In genomic region chr16:67394271-67395104, GRCh38 we compare ENCODE assay signal across 11 cellular contexts. TPM values are rescaled to one million over a fixed set of nuclear protein-coding genes. Genes with fewer than 3 reads are reported as not detected.
DNase-seq lines count a peak whose midpoint lies in the region; ATAC-seq, FAIRE-seq and TF ChIP-seq lines count a peak whose summit lies in the region.
"Had no signal": no experiment of that assay in that cellular context is flagged by ENCODE, and none has a peak within 500 bp of the region (broad histone marks: within the 10 kb centered on the region; RNA-seq: fewer than 3 reads in every experiment).

No MANE protein-coding gene starts in this region.

- in situ Hi-C loops in transverse colon (cut with MboI; ENCODE audit: low pct_ligation_motif_present in 1 of 4, low pct_unique_long_range_greater_than_20kb in 1 of 4, low sequenced_read_pairs in 3 of 4), result loop anchor here in 2 of 4 donors (25.0 kb wide), 2 partner anchors 107 to 432 kb away; partner anchors contain the start of genes CES3 (in 1 of the 2) and PLEKHG4 (in 1 of the 2)
- in situ Hi-C loops in G401 (cut with HindIII; ENCODE audit: low sequenced_read_pairs), result no loop called here

- peaks cover 26% of the 10 kb centered on the region for H3K27me3 Mint-ChIP-seq in activated CD4-positive, alpha-beta memory T cell treated with anti-CD3 and anti-CD28 coated beads for 36 hours
- peaks cover 43% of the 10 kb centered on the region for H3K27me3 Mint-ChIP-seq in activated CD4-positive, alpha-beta memory T cell treated with anti-CD3 and anti-CD28 coated beads, Interleukin-2, amount 10 ng/mL, durations not matched to agents 7 days and 5 days
- peaks cover 31% of the 10 kb centered on the region for H3K27me3 Mint-ChIP-seq in central memory CD8-positive, alpha-beta T cell

- no peak for TF ChIP-seq POLR2A in transverse colon (IDR thresholded peaks at IDR 0.05)

- H4K8ac ChIP-seq in mesenchymal stem cell (ENCODE audit: low read length), result peak overlapping the region; percentile 58

- H2BK15ac ChIP-seq in mesenchymal stem cell (ENCODE audit: low read depth, poor library complexity, severe bottlenecking), result peak overlapping the region; percentile 30

- no peak overlapping the region for H3K23ac ChIP-seq in mesenchymal stem cell (ENCODE audit: low read length in 2 of 2)

- no peak overlapping the region for H3K4ac ChIP-seq in mesenchymal stem cell (ENCODE audit: low read depth in 1 of 2, low read length in 2 of 2)

- no peak overlapping the region for H2BK120ac ChIP-seq in mesenchymal stem cell (ENCODE audit: low read depth, low read length)

- H3K4me1 Mint-ChIP-seq in activated CD4-positive, alpha-beta memory T cell treated with anti-CD3 and anti-CD28 coated beads for 36 hours (ENCODE audit: low read depth), result peaks cover 5% of the 10 kb centered on the region
- peaks cover 5% of the 10 kb centered on the region for H3K4me1 Mint-ChIP-seq in activated CD4-positive, alpha-beta memory T cell treated with anti-CD3 and anti-CD28 coated beads, Interleukin-2, amount 10 ng/mL, durations not matched to agents 7 days and 5 days
- H3K4me1 Mint-ChIP-seq in central memory CD8-positive, alpha-beta T cell, result peaks cover 10% of the 10 kb centered on the region

- no peak overlapping the region for H2AFZ ChIP-seq in mesenchymal stem cell (ENCODE audit: low read depth, low read length)

- TF ChIP-seq CTCF in transverse colon (IDR thresholded peaks at IDR 0.05) (no peak), colonic mucosa (IDR thresholded peaks at IDR 0.05) (no peak)

- intact Hi-C loops in activated CD4-positive, alpha-beta memory T cell treated with anti-CD3 and anti-CD28 coated beads for 36 hours (cut with micrococcal nuclease), result loop anchor here (5.0 kb wide), 1 partner anchor 132 kb away; no protein-coding TSS in a partner anchor
- intact Hi-C loops in transverse colon (cut with DNase I; ENCODE audit: low total_unique reads), result loop anchor here (5.0 kb wide), 1 partner anchor 112 kb away; no protein-coding TSS in a partner anchor
- intact Hi-C loops in colonic mucosa (cut with DNase I), result loop anchor here (10.0 kb wide), 1 partner anchor 50 kb away; no protein-coding TSS in a partner anchor

- WGBS in mesenchymal stem cell, result 12% methylated on average over 63 of the region's 84 CpGs
- WGBS in transverse colon (ENCODE audit: low coverage in 1 of 2), 2 donors, result 73% methylated on average over 84 of the region's 84 CpGs; no CpG with 5 or more reads in 1 of the 2 donors
- WGBS in small intestine, 3 donors, result 41 to 77% (median 55%) methylated on average over 74 to 84 of the region's 84 CpGs

- no peak overlapping the region for H3K27ac Mint-ChIP-seq in activated CD4-positive, alpha-beta memory T cell treated with anti-CD3 and anti-CD28 coated beads for 36 hours
- H3K27ac Mint-ChIP-seq in activated CD4-positive, alpha-beta memory T cell treated with anti-CD3 and anti-CD28 coated beads, Interleukin-2, amount 10 ng/mL, durations not matched to agents 7 days and 5 days, result no peak overlapping the region
- H3K27ac Mint-ChIP-seq in central memory CD8-positive, alpha-beta T cell (ENCODE audit: low read depth), result no peak overlapping the region

- no peak overlapping the region for H2AK5ac ChIP-seq in mesenchymal stem cell (ENCODE audit: low read length, severe bottlenecking)

- FAIRE-seq in small intestine (lab: Jason Lieb, UNC), result no peak
- FAIRE-seq: colon had no signal

- no peak for ATAC-seq in central memory CD8-positive, alpha-beta T cell (replicated peaks; ENCODE audit: extremely low read depth, poor library complexity, severe bottlenecking)

- H3K79me1 ChIP-seq in mesenchymal stem cell (replicated peaks; ENCODE audit: low read length, poor library complexity, severe bottlenecking), result no peaks in the 10 kb centered on the region

- H3K36me3 ChIP-seq in mesenchymal stem cell (ENCODE audit: control insufficient read depth in 1 of 2, insufficient read depth in 2 of 2, low read depth in 1 of 2, low read length in 2 of 2) (no peaks in the 10 kb centered on the region), transverse colon (no peaks in the 10 kb centered on the region), small intestine (ENCODE audit: control insufficient read depth in 2 of 2, insufficient read depth in 2 of 2, low read length in 2 of 2) (no peaks in the 10 kb centered on the region), colonic mucosa (no peaks in the 10 kb centered on the region)

- H3K9ac ChIP-seq in mesenchymal stem cell (ENCODE audit: low read length), result peak overlapping the region; percentile 85
- peak overlapping the region in 1 of 2 donors; percentile 64 for H3K9ac ChIP-seq in colonic mucosa (ENCODE audit: low read depth in 2 of 2, low read length in 2 of 2)
- H3K9ac ChIP-seq: KMS-11 had no signal

- peak overlapping the region; percentile 6 to 34 for H3K18ac ChIP-seq in mesenchymal stem cell (ENCODE audit: low read depth in 1 of 2, low read length in 2 of 2)

- no peak for TF ChIP-seq EP300 in transverse colon (IDR thresholded peaks at IDR 0.05; ENCODE audit: low read depth)

- no peak overlapping the region for H3K14ac ChIP-seq in mesenchymal stem cell (ENCODE audit: low read length in 2 of 2)

- CTCF ChIA-PET in activated CD4-positive, alpha-beta memory T cell treated with anti-CD3 and anti-CD28 coated beads for 36 hours (lab: Charles Lee), result interaction anchor here (0.6 to 1.7 kb wide), 9 partner anchors 12 to 168 kb away, joined by 3 to 9 read pairs (median 3); partner anchors contain the start of genes FHOD1 and SLC9A5
- CTCF ChIA-PET in activated CD4-positive, alpha-beta memory T cell treated with anti-CD3 and anti-CD28 coated beads, Interleukin-2, amount 10 ng/mL, durations not matched to agents 7 days and 5 days (lab: Charles Lee), result interaction anchor here (1.4 kb wide), 1 partner anchor 10 kb away, joined by 5 read pairs; no protein-coding TSS in a partner anchor

- H3K9me3 ChIP-seq in mesenchymal stem cell (ENCODE audit: control insufficient read depth, low read length), result no peaks in the 10 kb centered on the region
- H3K9me3 ChIP-seq in transverse colon, result no peaks in the 10 kb centered on the region
- no peaks in the 10 kb centered on the region for H3K9me3 ChIP-seq in small intestine (ENCODE audit: control insufficient read depth, low read depth)
- no peaks in the 10 kb centered on the region for H3K9me3 ChIP-seq in colonic mucosa

- POLR2A ChIA-PET in activated CD4-positive, alpha-beta memory T cell treated with anti-CD3 and anti-CD28 coated beads for 36 hours (lab: Charles Lee), result no interaction called here
- POLR2A ChIA-PET in activated CD4-positive, alpha-beta memory T cell treated with anti-CD3 and anti-CD28 coated beads, Interleukin-2, amount 10 ng/mL, durations not matched to agents 7 days and 5 days (lab: Charles Lee), result no interaction called here

- DNase-seq in activated CD4-positive, alpha-beta memory T cell treated with anti-CD3 and anti-CD28 coated beads for 36 hours, result no peak
- DNase-seq in activated CD4-positive, alpha-beta memory T cell treated with anti-CD3 and anti-CD28 coated beads, Interleukin-2, amount 10 ng/mL, durations not matched to agents 7 days and 5 days, result no peak
- no peak for DNase-seq in central memory CD8-positive, alpha-beta T cell (ENCODE audit: low spot score in 2 of 2)
- peak; percentile 38 for DNase-seq in mesenchymal stem cell
- DNase-seq in transverse colon, result no peak
- DNase-seq in small intestine, result no peak
- DNase-seq in colonic mucosa, result no peak
- DNase-seq in G401 (ENCODE audit: low spot score), result no peak

- H3K27me3 ChIP-seq in mesenchymal stem cell (ENCODE audit: control insufficient read depth in 1 of 2, insufficient read depth in 1 of 2, low read length in 2 of 2), result peaks cover 15 to 75% of the 10 kb centered on the region in 2 experiments
- H3K27me3 ChIP-seq in transverse colon, result no peaks in the 10 kb centered on the region
- H3K27me3 ChIP-seq in small intestine (ENCODE audit: control insufficient read depth in 2 of 2, insufficient read depth in 2 of 2, low read length in 2 of 2), result no peaks in the 10 kb centered on the region
- H3K27me3 ChIP-seq in colonic mucosa, result peaks cover 7% of the 10 kb centered on the region

- H3K4me1 ChIP-seq in mesenchymal stem cell (ENCODE audit: control insufficient read depth, insufficient read depth, low read depth, low read length) (peaks cover 46% of the 10 kb centered on the region), transverse colon (peaks cover 36 to 69% (median 49%) of the 10 kb centered on the region in 4 donors), small intestine (ENCODE audit: control insufficient read depth in 2 of 2, insufficient read depth in 1 of 2, low read depth in 1 of 2, low read length in 1 of 2) (peaks cover 0 to 21% of the 10 kb centered on the region in 2 donors), colonic mucosa (peaks cover 21% of the 10 kb centered on the region)

- peak overlapping the region; percentile 36 for H3K4me3 Mint-ChIP-seq in activated CD4-positive, alpha-beta memory T cell treated with anti-CD3 and anti-CD28 coated beads for 36 hours
- no peak overlapping the region for H3K4me3 Mint-ChIP-seq in activated CD4-positive, alpha-beta memory T cell treated with anti-CD3 and anti-CD28 coated beads, Interleukin-2, amount 10 ng/mL, durations not matched to agents 7 days and 5 days
- peak overlapping the region; percentile 68 for H3K4me3 Mint-ChIP-seq in central memory CD8-positive, alpha-beta T cell

- peak overlapping the region; percentile 27 for H3K4me2 ChIP-seq in mesenchymal stem cell (ENCODE audit: low read length, poor library complexity, severe bottlenecking)
- H3K4me2 ChIP-seq: KMS-11 had no signal

- peak overlapping the region in 1 of 2 experiments; percentile 10 for H2BK12ac ChIP-seq in mesenchymal stem cell (ENCODE audit: low read length in 2 of 2)

- no peaks in the 10 kb centered on the region for H3K36me3 Mint-ChIP-seq in activated CD4-positive, alpha-beta memory T cell treated with anti-CD3 and anti-CD28 coated beads for 36 hours
- no peaks in the 10 kb centered on the region for H3K36me3 Mint-ChIP-seq in activated CD4-positive, alpha-beta memory T cell treated with anti-CD3 and anti-CD28 coated beads, Interleukin-2, amount 10 ng/mL, durations not matched to agents 7 days and 5 days (ENCODE audit: low read depth)
- peaks cover 3% of the 10 kb centered on the region for H3K36me3 Mint-ChIP-seq in central memory CD8-positive, alpha-beta T cell (ENCODE audit: insufficient read depth)

- H3K27ac ChIP-seq in mesenchymal stem cell (ENCODE audit: low read length, poor library complexity, severe bottlenecking) (no peak overlapping the region), transverse colon (peak overlapping the region; percentile 64 to 85 (median 76)), small intestine (ENCODE audit: low read depth in 1 of 2, low read length in 1 of 2) (peak overlapping the region in 1 of 2 donors; percentile 85), colonic mucosa (no peak overlapping the region)
- H3K27ac ChIP-seq: KMS-11 had no signal

- no peak overlapping the region for H2BK5ac ChIP-seq in mesenchymal stem cell (ENCODE audit: low read depth, low read length, poor library complexity, severe bottlenecking)

- H3K9me3 Mint-ChIP-seq in activated CD4-positive, alpha-beta memory T cell treated with anti-CD3 and anti-CD28 coated beads for 36 hours, result no peaks in the 10 kb centered on the region
- no peaks in the 10 kb centered on the region for H3K9me3 Mint-ChIP-seq in activated CD4-positive, alpha-beta memory T cell treated with anti-CD3 and anti-CD28 coated beads, Interleukin-2, amount 10 ng/mL, durations not matched to agents 7 days and 5 days
- no peaks in the 10 kb centered on the region for H3K9me3 Mint-ChIP-seq in central memory CD8-positive, alpha-beta T cell

- H3K4me3 ChIP-seq in mesenchymal stem cell (ENCODE audit: insufficient read depth in 1 of 2, low read depth in 1 of 2, low read length in 2 of 2) (peak overlapping the region in 1 of 2 experiments; percentile 74), transverse colon (peak overlapping the region in 3 of 4 donors; percentile 11 to 40 (median 31)), small intestine (ENCODE audit: low read depth in 1 of 2, low read length in 2 of 2) (no peak overlapping the region), colonic mucosa (no peak overlapping the region)

- no peak overlapping the region for H4K91ac ChIP-seq in mesenchymal stem cell (ENCODE audit: low read length)

RNA-seq across cellular contexts. Expression of gene TPPP3, which starts 1.2 kb away (rescaled TPM):
- total RNA-seq in activated CD4-positive, alpha-beta memory T cell treated with anti-CD3 and anti-CD28 coated beads for 36 hours, result not detected
- total RNA-seq in activated CD4-positive, alpha-beta memory T cell treated with anti-CD3 and anti-CD28 coated beads, Interleukin-2, amount 10 ng/mL, durations not matched to agents 7 days and 5 days, result not detected
- polyA plus RNA-seq in mesenchymal stem cell (2013, experiment 1 of 2), result 8.2 TPM
- 7.4 TPM for polyA plus RNA-seq in mesenchymal stem cell (2013, experiment 2 of 2)
- 10 to 100 TPM in 1 of 4 donors, 1 to 10 TPM in 2, not detected in 1; 3.5 to 20.9 (median 5.7) TPM for total RNA-seq in transverse colon
- 10 to 100 TPM; 10.3 to 34.8 (median 19.9) TPM for polyA plus RNA-seq in small intestine
- 10 to 100 TPM in 1 of 2 donors, 1 to 10 TPM in 1; 3.7 to 12.3 TPM for total RNA-seq in colonic mucosa
- total RNA-seq in G401 (2014; rRNA removed; shearing (Covaris generic)), result 1.6 and 1.8 TPM in 2 replicates
- total RNA-seq: T-helper 1 cell treated with Interleukin-12 subunit alpha and Interleukin-12 subunit beta and Interleukin-4 antibody, amounts not matched to agents 30 ng/mL and 1 ng/mL, for 36 hours had no signal

RNA-seq across cellular contexts. Expression of gene ZDHHC1, which starts 21.8 kb away (rescaled TPM):
- total RNA-seq in activated CD4-positive, alpha-beta memory T cell treated with anti-CD3 and anti-CD28 coated beads for 36 hours, result under 1 TPM; 0.57 to 0.68 TPM
- under 1 TPM; 0.23 to 0.45 TPM for total RNA-seq in activated CD4-positive, alpha-beta memory T cell treated with anti-CD3 and anti-CD28 coated beads, Interleukin-2, amount 10 ng/mL, durations not matched to agents 7 days and 5 days
- polyA plus RNA-seq in mesenchymal stem cell (2013, experiment 1 of 2), result 6.6 TPM
- 6.1 TPM for polyA plus RNA-seq in mesenchymal stem cell (2013, experiment 2 of 2)
- total RNA-seq in transverse colon (10 to 100 TPM in 2 of 4 donors, 1 to 10 TPM in 2; 7.1 to 36.3 (median 20.5) TPM), colonic mucosa (1 to 10 TPM; 7.9 to 8.7 TPM)
- 1 to 10 TPM in 2 of 3 donors, not detected in 1; 1.9 to 5.3 TPM for polyA plus RNA-seq in small intestine
- total RNA-seq in G401 (2014; rRNA removed; shearing (Covaris generic)), result 5.8 and 7.0 TPM in 2 replicates

RNA-seq across cellular contexts. Expression of gene HSD11B2, which starts 36.4 kb away (rescaled TPM):
- 1 to 10 TPM in 1 of 2 experiments, under 1 TPM in 1; 0.71 to 1.3 TPM for total RNA-seq in activated CD4-positive, alpha-beta memory T cell treated with anti-CD3 and anti-CD28 coated beads for 36 hours
- not detected for total RNA-seq in activated CD4-positive, alpha-beta memory T cell treated with anti-CD3 and anti-CD28 coated beads, Interleukin-2, amount 10 ng/mL, durations not matched to agents 7 days and 5 days
- polyA plus RNA-seq in mesenchymal stem cell (2013, experiment 1 of 2), result 0.08 TPM
- not detected for polyA plus RNA-seq in mesenchymal stem cell (2013, experiment 2 of 2)
- 1,000 to 10,000 TPM in 1 of 4 donors, 100 to 1,000 TPM in 3; 667 to 1,081 (median 790) TPM for total RNA-seq in transverse colon
- 100 to 1,000 TPM in 2 of 3 donors, 10 to 100 TPM in 1; 93.7 to 166 (median 129) TPM for polyA plus RNA-seq in small intestine
- 100 to 1,000 TPM; 348 to 378 TPM for total RNA-seq in colonic mucosa
- total RNA-seq in G401 (2014; rRNA removed; shearing (Covaris generic)), result not detected in 2 replicates
- total RNA-seq: T-helper 1 cell treated with Interleukin-12 subunit alpha and Interleukin-12 subunit beta and Interleukin-4 antibody, amounts not matched to agents 30 ng/mL and 1 ng/mL, for 36 hours had no signal

Comparison
In these comparisons a context has a peak if more than half of its experiments do, and no peak if none do; other contexts are left out.
1. H3K27ac ChIP-seq: peak in transverse colon (4 of 4); none in mesenchymal stem cell (single experiment) and colonic mucosa (single experiment).
2. H3K4me3 ChIP-seq: peak in transverse colon (3 of 4); none in small intestine (0 of 2) and colonic mucosa (single experiment).
3. RNA of gene HSD11B2, which starts 36.4 kb away (total RNA-seq): 667 to 1,081 TPM in transverse colon and 348 to 378 TPM in colonic mucosa; 0.71 to 1.3 TPM in activated CD4-positive, alpha-beta memory T cell treated with anti-CD3 and anti-CD28 coated beads for 36 hours, not detected in activated CD4-positive, alpha-beta memory T cell treated with anti-CD3 and anti-CD28 coated beads, Interleukin-2, amount 10 ng/mL, durations not matched to agents 7 days and 5 days and not detected in G401; every median in the first group is over 100 times any median in the second.